Comparison of ENCODE assay signal across 18 cellular contexts in the genomic region with DNA sequence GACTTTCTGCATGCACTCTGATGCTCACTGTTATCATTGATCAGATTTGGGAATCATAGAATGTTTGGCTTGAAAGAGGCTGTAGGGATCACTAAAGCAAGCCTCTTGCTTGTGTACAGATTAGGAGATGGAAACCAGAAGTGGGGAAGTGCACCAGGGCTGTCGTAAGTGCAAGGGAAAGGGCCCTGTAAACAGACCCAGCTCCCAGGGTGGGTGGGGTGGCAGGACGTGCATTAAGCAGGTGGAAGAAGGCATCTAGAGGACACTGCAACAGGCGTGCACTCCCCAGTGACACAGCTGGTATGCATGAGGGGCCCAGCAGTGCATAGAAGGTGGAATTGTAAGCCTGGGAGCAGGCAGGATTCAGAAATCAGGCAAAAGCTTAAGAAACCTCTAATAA. TPM values are rescaled to one million over a fixed set of nuclear protein-coding genes. Genes with fewer than 3 reads are reported as not detected.
DNase-seq lines count a peak whose midpoint lies in the region; ATAC-seq lines count a peak whose summit lies in the region.
"Had no signal": no experiment of that assay in that cellular context is flagged by ENCODE, and none has a peak within 500 bp of the region (broad histone marks: within the 10 kb centered on the region; RNA-seq: fewer than 3 reads in every experiment).

No MANE protein-coding gene starts in this region.

- ATAC-seq in Right ventricle myocardium superior (ENCODE audit: poor library complexity) (peak; percentile 22), left cardiac atrium (no peak)
- ATAC-seq: A549 had no signal

- DNase-seq in Right ventricle myocardium superior (no peak), left cardiac atrium (no peak), NCI-H187 (lab: John Stamatoyannopoulos, UW) (peak; percentile 44 to 51), caudate nucleus (lab: John Stamatoyannopoulos, UW) (peak in 1 of 61 donors; percentile 7), kidney tubule cell (ENCODE audit: low spot score) (no peak), NCI-H146 treated with DMSO at 0.1 percent for 48 hours (lab: John Stamatoyannopoulos, UW; ENCODE audit: unreplicated experiment) (no peak), T1000 (lab: John Stamatoyannopoulos, UW) (no peak)
- DNase-seq: CD4-positive, alpha-beta memory T cell; NCI-H2029; NK-92 treated with Interleukin-12 subunit alpha and Interleukin-12 subunit beta, amount 100 ng/mL, for 24 hours; OCI-M1; SHP77 treated with DMSO at 0.1 percent for 48 hours had no signal

- H3K27ac ChIP-seq in caudate nucleus (ENCODE audit: low read depth, low read length), result peak overlapping the region; percentile 92
- peak overlapping the region; percentile 91 for H3K27ac ChIP-seq in temporal lobe (ENCODE audit: low read depth, low read length)
- H3K27ac ChIP-seq: A549, BLaER1 had no signal

- intact Hi-C loops in Right ventricle myocardium superior (cut with DNase I), result no loop called here
- intact Hi-C loops in left cardiac atrium (cut with DNase I), result no loop called here

RNA-seq across cellular contexts. Expression of a gene that starts 58.0 kb away (rescaled TPM):
- total RNA-seq in Right ventricle myocardium superior (not detected), left cardiac atrium (under 1 TPM in 1 of 2 donors, not detected in 1; 0.03 TPM), temporal lobe (5.2 TPM)
- total RNA-seq: CD4-positive, alpha-beta memory T cell; H4; HT-29; NCI-H460 had no signal

Comparison
In these comparisons a context has a peak if more than half of its experiments do, and no peak if none do; other contexts are left out.
1. DNase-seq: peak in NCI-H187 (2 of 2); none in Right ventricle myocardium superior (single experiment), left cardiac atrium (single experiment), kidney tubule cell (single experiment), NCI-H146 treated with DMSO at 0.1 percent for 48 hours (single experiment) and T1000 (single experiment).